8 cellular contexts compared by ENCODE assay signal in the genomic region with DNA sequence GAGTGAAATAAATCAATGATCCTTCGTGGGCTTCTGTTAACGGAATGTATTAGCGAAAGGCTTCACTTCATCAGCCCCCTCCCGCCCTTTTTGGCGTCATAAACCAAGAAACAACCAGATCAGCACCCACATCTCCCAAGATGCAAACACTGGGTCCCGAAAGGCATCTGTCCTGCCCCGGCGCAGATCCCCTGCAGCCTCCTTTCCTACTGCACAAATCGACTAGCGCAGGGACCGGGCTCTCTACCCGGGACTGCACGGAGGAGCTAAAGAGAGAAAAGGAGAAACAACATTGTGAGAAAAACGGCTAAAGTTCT. TPM values are rescaled to one million over a fixed set of nuclear protein-coding genes. Genes with fewer than 3 reads are reported as not detected.
DNase-seq lines count a peak whose midpoint lies in the region; ATAC-seq and TF ChIP-seq lines count a peak whose summit lies in the region.

No MANE protein-coding gene starts in this region.

- H3K36me3 ChIP-seq in HUES64 (ENCODE audit: insufficient read depth, low read length) (peaks cover 11% of the 10 kb centered on the region), muscle layer of duodenum (ENCODE audit: control insufficient read depth in 1 of 2, insufficient read depth in 2 of 2, low read length in 2 of 2) (no peaks in the 10 kb centered on the region)

- H3K4me3 ChIP-seq in HUES64 (ENCODE audit: low read length) (peak overlapping the region; percentile 86), muscle layer of duodenum (ENCODE audit: low read depth in 1 of 2, low read length in 2 of 2) (peak overlapping the region; percentile 81 to 97)

- intact Hi-C loops in dendritic cell treated with granulocyte-macrophage colony-stimulating factor and Interleukin-4, amounts not matched to agents 40 ng/mL and 50 ng/mL, for 4 days (cut with micrococcal nuclease) = loop anchor here (5.0 to 10.0 kb wide), 3 partner anchors 152 to 615 kb away; partner anchors contain the start of genes LMBRD1 and SDHAF4

- H3K27ac ChIP-seq in C4-2B = peak overlapping the region; percentile 55
- H3K27ac ChIP-seq in HUES64 (ENCODE audit: low read depth, low read length) = peak overlapping the region; percentile 86
- peak overlapping the region; percentile 94 for H3K27ac ChIP-seq in muscle layer of duodenum (ENCODE audit: low read length)

- H3K9me3 Mint-ChIP-seq in dendritic cell treated with granulocyte-macrophage colony-stimulating factor and Interleukin-4, amounts not matched to agents 40 ng/mL and 50 ng/mL, for 4 days = no peaks in the 10 kb centered on the region

- no peak for TF ChIP-seq CTCF in C4-2B (conservative IDR thresholded peaks at IDR 0.05)

- DNase-seq in ACHN (no peak), SW480 (ENCODE audit: low spot score) (no peak)
- DNase-seq in stimulated activated CD8-positive, alpha-beta memory T cell treated with anti-CD3 and anti-CD28 coated beads, Interleukin-4, amount 100 ng/mL, for 48 hours = no peak

- 8% methylated on average over 14 of the region's 14 CpGs for WGBS in HUES64

- H3K9me3 ChIP-seq in HUES64 (ENCODE audit: insufficient read depth, low read depth, low read length) (no peaks in the 10 kb centered on the region), muscle layer of duodenum (ENCODE audit: control insufficient read depth in 1 of 2, low read length in 2 of 2) (no peaks in the 10 kb centered on the region)

- in situ Hi-C loops in ACHN (cut with HindIII; ENCODE audit: low pct_ligation_motif_present, low pct_unique_long_range_greater_than_20kb, low sequenced_read_pairs) = no loop called here

- H3K27me3 ChIP-seq in HUES64 (ENCODE audit: insufficient read depth, low read length) (no peaks in the 10 kb centered on the region; the same call in 1 of the 2 replicates), muscle layer of duodenum (ENCODE audit: low read depth, low read length) (no peaks in the 10 kb centered on the region)

- peaks cover 24% of the 10 kb centered on the region for H3K36me3 Mint-ChIP-seq in dendritic cell treated with granulocyte-macrophage colony-stimulating factor and Interleukin-4, amounts not matched to agents 40 ng/mL and 50 ng/mL, for 4 days (ENCODE audit: low read depth)

- H3K9ac ChIP-seq in HUES64 (ENCODE audit: low read depth, low read length) = peak overlapping the region; percentile 95

- peaks cover 2% of the 10 kb centered on the region for H3K27me3 Mint-ChIP-seq in dendritic cell treated with granulocyte-macrophage colony-stimulating factor and Interleukin-4, amounts not matched to agents 40 ng/mL and 50 ng/mL, for 4 days

- H3K4me1 Mint-ChIP-seq in dendritic cell treated with granulocyte-macrophage colony-stimulating factor and Interleukin-4, amounts not matched to agents 40 ng/mL and 50 ng/mL, for 4 days (ENCODE audit: low read depth) = peaks cover 33% of the 10 kb centered on the region

- ATAC-seq in GM21515 (IDR thresholded peaks at IDR 0.05; ENCODE audit: unreplicated experiment) = peak; percentile 23

- H3K27ac Mint-ChIP-seq in dendritic cell treated with granulocyte-macrophage colony-stimulating factor and Interleukin-4, amounts not matched to agents 40 ng/mL and 50 ng/mL, for 4 days = peak overlapping the region; percentile 82

- peak overlapping the region; percentile 97 for H3K4me3 Mint-ChIP-seq in dendritic cell treated with granulocyte-macrophage colony-stimulating factor and Interleukin-4, amounts not matched to agents 40 ng/mL and 50 ng/mL, for 4 days

- H3K4me1 ChIP-seq in HUES64 (ENCODE audit: insufficient read depth, low read length) (peaks cover 12% of the 10 kb centered on the region), muscle layer of duodenum (ENCODE audit: control insufficient read depth in 1 of 2, insufficient read depth in 2 of 2, low read length in 2 of 2) (peaks cover 8 to 13% of the 10 kb centered on the region in 2 donors)

RNA-seq across cellular contexts. Expression of gene FAM135A, which starts 0.6 kb away (rescaled TPM):
- 19.6 TPM for polyA plus RNA-seq in HUES64 (2013, experiment 1 of 2)
- 24.7 TPM for polyA plus RNA-seq in HUES64 (2013, experiment 2 of 2)
